Comparison of ENCODE assay signal across 15 cellular contexts in genomic region chr11:93521086-93521485, GRCh38. TPM values are rescaled to one million over a fixed set of nuclear protein-coding genes. Genes with fewer than 3 reads are reported as not detected.
DNase-seq lines count a peak whose midpoint lies in the region; ATAC-seq and TF ChIP-seq lines count a peak whose summit lies in the region.
"Had no signal": no experiment of that assay in that cellular context is flagged by ENCODE, and none has a peak within 500 bp of the region (broad histone marks: within the 10 kb centered on the region; RNA-seq: fewer than 3 reads in every experiment).

No MANE protein-coding gene starts in this region.

- H3K9me3 ChIP-seq in ovary: no peaks in the 10 kb centered on the region
- H3K9me3 ChIP-seq: A549, gastroesophageal sphincter, psoas muscle had no signal

- H3K27ac Mint-ChIP-seq in T-helper 1 cell treated with Interleukin-12 subunit alpha and Interleukin-12 subunit beta and Interleukin-4 antibody, amounts not matched to agents 30 μg/mL and 1 μg/mL, for 36 hours: peak overlapping the region; percentile 33
- peak overlapping the region; percentile 43 for H3K27ac Mint-ChIP-seq in memory B cell
- H3K27ac Mint-ChIP-seq: activated naive CD4-positive, alpha-beta T cell treated with anti-CD3 and anti-CD28 coated beads for 36 hours; type B pancreatic cell had no signal

- peak overlapping the region; percentile 8 for H3K4me3 Mint-ChIP-seq in T-helper 1 cell treated with Interleukin-12 subunit alpha and Interleukin-12 subunit beta and Interleukin-4 antibody, amounts not matched to agents 30 μg/mL and 1 μg/mL, for 36 hours
- H3K4me3 Mint-ChIP-seq in memory B cell: no peak overlapping the region
- H3K4me3 Mint-ChIP-seq: activated naive CD4-positive, alpha-beta T cell treated with anti-CD3 and anti-CD28 coated beads for 36 hours; type B pancreatic cell had no signal

- H3K4me3 ChIP-seq in ovary: no peak overlapping the region
- H3K4me3 ChIP-seq: A549, gastroesophageal sphincter, psoas muscle had no signal

- peaks cover 18% of the 10 kb centered on the region for H3K36me3 Mint-ChIP-seq in T-helper 1 cell treated with Interleukin-12 subunit alpha and Interleukin-12 subunit beta and Interleukin-4 antibody, amounts not matched to agents 30 μg/mL and 1 μg/mL, for 36 hours (ENCODE audit: low read depth)
- H3K36me3 Mint-ChIP-seq in memory B cell: no peaks in the 10 kb centered on the region
- H3K36me3 Mint-ChIP-seq: type B pancreatic cell had no signal

- ATAC-seq in HG03469 (IDR thresholded peaks at IDR 0.05; ENCODE audit: unreplicated experiment) (peak; percentile 21), memory B cell (ENCODE audit: low read depth) (no peak)
- ATAC-seq: A549, gastroesophageal sphincter, psoas muscle had no signal

- H3K4me1 Mint-ChIP-seq in T-helper 1 cell treated with Interleukin-12 subunit alpha and Interleukin-12 subunit beta and Interleukin-4 antibody, amounts not matched to agents 30 μg/mL and 1 μg/mL, for 36 hours (ENCODE audit: low read depth): peaks cover 64% of the 10 kb centered on the region
- H3K4me1 Mint-ChIP-seq in memory B cell: peaks cover 48% of the 10 kb centered on the region

- no peaks in the 10 kb centered on the region for H3K4me1 ChIP-seq in ovary (ENCODE audit: insufficient read depth)
- H3K4me1 ChIP-seq: A549 had no signal

- no peaks in the 10 kb centered on the region for H3K9me3 Mint-ChIP-seq in T-helper 1 cell treated with Interleukin-12 subunit alpha and Interleukin-12 subunit beta and Interleukin-4 antibody, amounts not matched to agents 30 μg/mL and 1 μg/mL, for 36 hours
- H3K9me3 Mint-ChIP-seq in memory B cell: no peaks in the 10 kb centered on the region
- H3K9me3 Mint-ChIP-seq: activated naive CD4-positive, alpha-beta T cell treated with anti-CD3 and anti-CD28 coated beads for 36 hours; type B pancreatic cell had no signal

- no peak for TF ChIP-seq CTCF in ovary (IDR thresholded peaks at IDR 0.05)

- H3K27me3 Mint-ChIP-seq in T-helper 1 cell treated with Interleukin-12 subunit alpha and Interleukin-12 subunit beta and Interleukin-4 antibody, amounts not matched to agents 30 μg/mL and 1 μg/mL, for 36 hours (ENCODE audit: low read depth): no peaks in the 10 kb centered on the region
- H3K27me3 Mint-ChIP-seq in memory B cell: no peaks in the 10 kb centered on the region

- no peak for TF ChIP-seq EP300 in ovary (IDR thresholded peaks at IDR 0.05)

- H3K36me3 ChIP-seq in ovary: no peaks in the 10 kb centered on the region

- DNase-seq in NCI-H2107 treated with DMSO at 0.1 percent for 48 hours (lab: John Stamatoyannopoulos, UW; ENCODE audit: unreplicated experiment) (peak; percentile 86), NCI-H2107 (lab: John Stamatoyannopoulos, UW) (no peak), memory B cell (ENCODE audit: low spot score in 2 of 2) (no peak), MV-4-11 (lab: John Stamatoyannopoulos, UW) (no peak), ovary (no peak)
- DNase-seq in stimulated activated CD4-positive, alpha-beta T cell treated with anti-CD3 and anti-CD28 coated beads, Interleukin-4, amount 100 ng/mL, for 24 hours: no peak
- DNase-seq: activated CD4-positive, alpha-beta T cell treated with anti-CD3 and anti-CD28 coated beads for 48 hours; activated naive CD4-positive, alpha-beta T cell treated with anti-CD3 and anti-CD28 coated beads for 36 hours; NCI-H2171 treated with DMSO at 0.1 percent for 48 hours; psoas muscle had no signal

- no peak for TF ChIP-seq POLR2A in ovary (IDR thresholded peaks at IDR 0.05)

- WGBS in ovary, 3 donors: 71 to 89% (median 74%) methylated on average over 2 of the region's 2 CpGs

- intact Hi-C loops in ovary (cut with DNase I): no loop called here

- H3K27ac ChIP-seq in ovary: no peak overlapping the region
- H3K27ac ChIP-seq: A549, gastroesophageal sphincter, psoas muscle had no signal

- no peaks in the 10 kb centered on the region for H3K27me3 ChIP-seq in ovary
- H3K27me3 ChIP-seq: gastroesophageal sphincter had no signal

RNA-seq across cellular contexts. Expression of gene SMCO4, which starts 22.1 kb away (rescaled TPM):
- total RNA-seq in ovary: 10 to 100 TPM; 10.8 to 26.5 (median 20.2) TPM
- polyA plus RNA-seq in ovary: 10 to 100 TPM; 12.6 to 52.7 TPM
